1 cellular context compared by ENCODE assay signal in genomic region chr17:1765576-1765975, GRCh38.
TF ChIP-seq lines count a peak whose summit lies in the region.

No MANE protein-coding gene starts in this region.

TF ChIP-seq in HepG2, 621 proteins besides CTCF, POLR2A, EP300 and RAD21:
- TF ChIP-seq ZNF235 (CRISPR knock-in tag; IDR thresholded peaks at IDR 0.05; ENCODE audit: borderline replicate concordance) (no peak), ZNF121 (CRISPR knock-in tag; IDR thresholded peaks at IDR 0.05) (peak; percentile 27; the same call in 1 of the 2 replicates), ZNF788 (CRISPR knock-in tag; IDR thresholded peaks at IDR 0.05; ENCODE audit: borderline replicate concordance) (peak; percentile 35; the same call in 1 of the 2 replicates), TCF12 (IDR thresholded peaks at IDR 0.05) (no peak), TCF12 (CRISPR knock-in tag; IDR thresholded peaks at IDR 0.05) (no peak), NFE2L1 (CRISPR knock-in tag; IDR thresholded peaks at IDR 0.05; ENCODE audit: borderline replicate concordance) (no peak), ZNF746 (CRISPR knock-in tag; IDR thresholded peaks at IDR 0.05) (no peak), DRAP1 (CRISPR knock-in tag; IDR thresholded peaks at IDR 0.05) (no peak), IRF9 (CRISPR knock-in tag; IDR thresholded peaks at IDR 0.05; ENCODE audit: borderline replicate concordance) (no peak)
